Comparison of ENCODE assay signal across 9 cellular contexts in the genomic region with DNA sequence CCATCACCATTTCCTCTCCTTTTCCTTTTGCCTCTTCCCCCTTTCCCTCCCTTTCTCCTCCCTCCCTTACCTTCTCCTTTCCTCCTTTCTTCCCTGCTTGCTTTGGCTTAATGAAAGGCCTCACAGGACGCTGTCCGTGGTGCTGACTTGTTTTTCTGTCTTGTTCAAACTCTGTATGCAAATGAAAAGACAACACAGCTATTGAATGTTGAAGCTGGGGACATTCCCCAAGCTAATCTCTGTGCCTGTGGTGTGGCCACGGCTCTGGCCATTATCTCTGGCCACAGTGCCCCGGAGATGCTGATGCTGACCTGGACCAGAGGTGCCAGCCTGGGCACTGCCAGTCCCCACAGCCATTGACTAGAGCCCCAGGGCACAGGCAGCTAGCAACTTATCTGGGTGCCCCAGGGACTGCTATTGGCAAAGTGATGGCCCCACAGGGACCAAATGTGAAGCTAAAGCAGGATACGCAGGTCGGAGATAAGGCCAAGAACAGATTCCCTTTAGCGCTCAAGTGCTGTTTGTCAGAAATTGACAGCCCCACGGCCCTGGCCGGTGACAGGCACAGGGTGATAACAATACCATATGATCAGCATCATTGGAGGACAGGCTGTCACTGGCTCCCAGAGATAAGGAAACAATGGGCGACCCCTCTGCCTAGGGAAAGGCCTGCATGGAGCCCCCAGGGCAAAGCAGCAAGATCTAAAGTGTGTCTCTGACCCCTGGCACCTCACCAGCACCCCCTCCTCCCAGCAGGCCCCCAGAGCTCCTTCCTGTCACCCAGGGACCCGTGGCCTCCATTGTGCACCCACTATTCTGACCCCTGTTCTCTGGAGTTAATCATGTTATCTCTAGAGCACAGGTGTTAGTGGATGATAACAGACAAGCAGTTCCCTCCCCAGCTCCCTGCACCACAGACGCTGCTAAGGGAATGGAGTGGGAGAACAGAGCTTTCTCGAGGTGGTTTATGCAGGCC. TPM values are rescaled to one million over a fixed set of nuclear protein-coding genes. Genes with fewer than 3 reads are reported as not detected.
A peak's percentile ranks its signal among the peaks of the same experiment; 100 is the strongest.
DNase-seq lines count a peak whose midpoint lies in the region; ATAC-seq, FAIRE-seq and TF ChIP-seq lines count a peak whose summit lies in the region.
"Had no signal": no experiment of that assay in that cellular context is flagged by ENCODE, and none has a peak within 500 bp of the region (broad histone marks: within the 10 kb centered on the region; RNA-seq: fewer than 3 reads in every experiment).

No MANE protein-coding gene starts in this region.

- H3K9ac ChIP-seq in K562 (ENCODE audit: insufficient read depth in 1 of 2, low read depth in 2 of 2, low read length in 2 of 2): no peak overlapping the region
- no peak overlapping the region for H3K9ac ChIP-seq in HepG2 (ENCODE audit: insufficient read depth, low read depth, low read length)
- H3K9ac ChIP-seq: BLaER1 treated with 17β-estradiol and CSF1 and Interleukin-3, amounts not matched to agents 10 nM and 100 nM had no signal

- TF ChIP-seq CTCF in K562 (IDR thresholded peaks at IDR 0.05 in 2 of 3, conservative IDR thresholded peaks at IDR 0.05 in 1 of 3; ENCODE audit: insufficient read depth in 2 of 3, low read depth in 1 of 3, low read length in 3 of 3) (no peak), HepG2 (CRISPR knock-in tag; IDR thresholded peaks at IDR 0.05) (no peak)

- H3K4me2 ChIP-seq in K562 (ENCODE audit: insufficient read depth, low read length) (no peak overlapping the region), HepG2 (ENCODE audit: low read depth, low read length) (no peak overlapping the region)

- no peak for TF ChIP-seq RAD21 in K562 (CRISPR knock-in tag; conservative IDR thresholded peaks at IDR 0.05 in 1 of 2, IDR thresholded peaks at IDR 0.05 in 1 of 2)
- TF ChIP-seq RAD21 in HepG2 (CRISPR knock-in tag; IDR thresholded peaks at IDR 0.05): no peak

- 0% methylated on average over 13 of the region's 13 CpGs for WGBS in K562 (ENCODE audit: insufficient coverage, low coverage, missing lambda C conversion rate)
- WGBS in HepG2 (ENCODE audit: low lambda C conversion rate): 16% methylated on average over 13 of the region's 13 CpGs

- H4K20me1 ChIP-seq in K562 (replicated peaks; ENCODE audit: control insufficient read depth, insufficient read depth, low read length) (peaks cover 21% of the 10 kb centered on the region), HepG2 (ENCODE audit: insufficient read depth, low read length) (no peaks in the 10 kb centered on the region)

- BruUV-seq in K562 (replicated peaks; lab: Mats Ljungman, UMichigan): no TSS peak
- no TSS peak for BruUV-seq in HepG2 (replicated peaks; lab: Mats Ljungman, UMichigan)

- peaks cover 11 to 13% of the 10 kb centered on the region in 2 experiments; a peak in 4 of 5 replicates for H3K4me1 ChIP-seq in K562 (replicated peaks in 1 of 2; ENCODE audit: control insufficient read depth in 2 of 2, insufficient read depth in 2 of 2, low read length in 2 of 2)
- no peaks in the 10 kb centered on the region for H3K4me1 ChIP-seq in HepG2 (ENCODE audit: insufficient read depth, low read length)

- H3K27ac ChIP-seq in K562 (ENCODE audit: extremely low read depth, low read depth, low read length) (no peak overlapping the region), HepG2 (ENCODE audit: extremely low read length, insufficient read depth, low read length) (no peak overlapping the region)
- H3K27ac ChIP-seq: BLaER1 treated with 17β-estradiol and CSF1 and Interleukin-3, amounts not matched to agents 10 nM and 100 nM had no signal

- POLR2A ChIA-PET in K562 (lab: Yijun Ruan, JAX) (interaction anchor here (0.6 to 2.4 kb wide), 9 partner anchors 10 to 33 kb away, joined by 3 to 11 read pairs (median 5); no protein-coding TSS in a partner anchor), HepG2 (lab: Yijun Ruan, JAX) (no interaction called here)

- no peaks in the 10 kb centered on the region for H3K9me1 ChIP-seq in K562 (ENCODE audit: control insufficient read depth, insufficient read depth, low read length)

- no peaks in the 10 kb centered on the region for H3K36me3 ChIP-seq in K562 (ENCODE audit: control insufficient read depth, insufficient read depth, low read length)
- H3K36me3 ChIP-seq in HepG2 (replicated peaks in 1 of 2; ENCODE audit: control insufficient read depth in 1 of 2, insufficient read depth in 2 of 2, low read length in 2 of 2): no peaks in the 10 kb centered on the region
- H3K36me3 ChIP-seq: BLaER1 treated with 17β-estradiol and CSF1 and Interleukin-3, amounts not matched to agents 10 nM and 100 nM had no signal

- in situ Hi-C loops in K562 (cut with MboI) (no loop called here), HepG2 (cut with HindIII; ENCODE audit: extremely low pct_ligation_motif_present, low pct_unique_long_range_greater_than_20kb) (no loop called here)

- H3K79me2 ChIP-seq in K562 (ENCODE audit: control insufficient read depth, insufficient read depth, low read length): no peaks in the 10 kb centered on the region
- H3K79me2 ChIP-seq in HepG2 (ENCODE audit: insufficient read depth, low read length): no peaks in the 10 kb centered on the region

- CTCF ChIA-PET in K562 (lab: Yijun Ruan, JAX; ENCODE audit: low intra/inter-chr PET ratio): no interaction called here
- CTCF ChIA-PET in HepG2 (lab: Yijun Ruan, JAX; ENCODE audit: low intra/inter-chr PET ratio, low total read pairs): no interaction called here

- TF ChIP-seq EP300 in K562 (IDR thresholded peaks at IDR 0.05; ENCODE audit: low read length) (peak; percentile 64), HepG2 (IDR thresholded peaks at IDR 0.05; ENCODE audit: low read depth in 2 of 2, low read length in 2 of 2) (no peak), HepG2 (CRISPR knock-in tag; IDR thresholded peaks at IDR 0.05; ENCODE audit: borderline replicate concordance) (no peak)

- ATAC-seq in SK-N-SH treated with all-trans-retinoic acid at 6 μM for 48 hours (peak; percentile 68), K562 (peak; percentile 85), HepG2 (peak; percentile 74), GM18907 (IDR thresholded peaks at IDR 0.05; ENCODE audit: unreplicated experiment) (no peak), HG02763 (IDR thresholded peaks at IDR 0.05; ENCODE audit: unreplicated experiment) (no peak)

- H3K27me3 ChIP-seq in K562 (ENCODE audit: control insufficient read depth in 2 of 2, insufficient read depth in 2 of 2, low read length in 2 of 2): peaks cover 16 to 17% of the 10 kb centered on the region in 2 experiments
- peaks cover 0 to 13% of the 10 kb centered on the region in 2 experiments; a peak in 2 of 5 replicates for H3K27me3 ChIP-seq in HepG2 (ENCODE audit: control insufficient read depth in 1 of 2, insufficient read depth in 2 of 2, low read length in 2 of 2)

- H3K9me3 ChIP-seq in K562 (replicated peaks; ENCODE audit: control insufficient read depth, insufficient read depth, low read depth, low read length) (no peaks in the 10 kb centered on the region), HepG2 (ENCODE audit: low read length) (no peaks in the 10 kb centered on the region)
- H3K9me3 ChIP-seq: BLaER1 treated with 17β-estradiol and CSF1 and Interleukin-3, amounts not matched to agents 10 nM and 100 nM had no signal

- intact Hi-C loops in K562 (cut with micrococcal nuclease) (no loop called here), HepG2 (cut with micrococcal nuclease; ENCODE audit: unreplicated experiment) (no loop called here)

- H2AFZ ChIP-seq in K562 (ENCODE audit: low read depth, low read length): no peak overlapping the region
- no peak overlapping the region for H2AFZ ChIP-seq in HepG2 (ENCODE audit: low read length)

- TF ChIP-seq POLR2A in K562 (conservative IDR thresholded peaks at IDR 0.05) (no peak), HepG2 (IDR thresholded peaks at IDR 0.05; ENCODE audit: insufficient read depth in 1 of 2, low read depth in 2 of 2, low read length in 2 of 2) (no peak)

- DNase-seq in activated CD4-positive, alpha-beta T cell treated with anti-CD3 and anti-CD28 coated beads for 24 hours (ENCODE audit: low read depth in 2 of 2): peak; percentile 19 to 25
- no peak for DNase-seq in activated CD4-positive, alpha-beta T cell treated with anti-CD3 and anti-CD28 coated beads for 1 hour
- peak; percentile 68 to 86 (median 79) for DNase-seq in K562 (ENCODE audit: extremely low read depth in 1 of 4, low spot score in 3 of 4)
- DNase-seq in HepG2 (ENCODE audit: low spot score): peak; percentile 74
- DNase-seq in superior temporal gyrus (ENCODE audit: extremely low spot score): peak; percentile 75

- H3K4me3 ChIP-seq in K562 (no peak overlapping the region), HepG2 (replicated peaks in 1 of 3; ENCODE audit: insufficient read depth in 1 of 3, low read depth in 2 of 3, low read length in 3 of 3) (no peak overlapping the region)
- H3K4me3 ChIP-seq: BLaER1 treated with 17β-estradiol and CSF1 and Interleukin-3, amounts not matched to agents 10 nM and 100 nM had no signal

- FAIRE-seq in K562 (lab: Jason Lieb, UNC) (peak; percentile 94), HepG2 (lab: Jason Lieb, UNC) (peak; percentile 87)

RNA-seq across cellular contexts. Expression of gene SLC32A1, which starts 31.6 kb away (rescaled TPM):
- 0.16 TPM in 1 of 2 replicates, not detected in the other for total RNA-seq in K562 (2011; cell fraction: chromatin; rRNA removed; ENCODE audit: low replicate concordance)
- total RNA-seq in K562 (2011; cell fraction: nucleolus; rRNA removed): not detected in 2 replicates
- 0.23 TPM in 1 of 2 replicates, not detected in the other for total RNA-seq in K562 (2011; cell fraction: nucleoplasm; rRNA removed)
- total RNA-seq in K562 (2014; rRNA removed) (not detected in 2 replicates), K562 (2014; rRNA removed; fragmentation: Illumina TruSeq; extraction: Trizol) (not detected in 2 replicates), K562 (2015; rRNA removed; fragmentation: Illumina TruSeq; extraction: Trizol) (not detected in 2 replicates), K562 (2021) (not detected in 2 replicates), HepG2 (2016; rRNA removed; fragmentation: Illumina TruSeq; extraction: Trizol) (not detected in 2 replicates)
- polyA plus RNA-seq in K562 (2011; rRNA removed) (not detected in 2 replicates), K562 (2014; fragmentation: Illumina TruSeq; extraction: Trizol) (not detected in 2 replicates), K562 (2014; fragmentation: Nextera tagmentation; extraction: Ambion mirVana) (not detected), K562 (2014; rRNA removed) (not detected in 2 replicates), HepG2 (2011; rRNA removed) (not detected in 2 replicates)
- polyA plus RNA-seq in K562 (2011; cell fraction: cytosol; rRNA removed): not detected in 2 replicates
- polyA plus RNA-seq in K562 (2011; cell fraction: nucleus; rRNA removed): not detected in 2 replicates
- not detected in 2 replicates for polyA plus RNA-seq in K562 (2012)
- not detected in 2 replicates for polyA minus RNA-seq in K562 (2011; rRNA and poly(A)+ RNA removed)
- polyA minus RNA-seq in K562 (2011; cell fraction: cytosol; rRNA and poly(A)+ RNA removed): not detected in 2 replicates
- polyA minus RNA-seq in K562 (2011; cell fraction: nucleus; rRNA and poly(A)+ RNA removed): not detected in 2 replicates
- total RNA-seq in HepG2 (2016; cell fraction: cytosol; rRNA removed; fragmentation: Illumina TruSeq; extraction: Trizol; ENCODE audit: low read depth): not detected in 2 replicates
- total RNA-seq in HepG2 (2016; cell fraction: insoluble cytoplasmic fraction; rRNA removed; fragmentation: Illumina TruSeq; extraction: Trizol): not detected in 2 replicates
- total RNA-seq in HepG2 (2016; cell fraction: membrane; rRNA removed; fragmentation: Illumina TruSeq; extraction: Trizol): not detected in 2 replicates
- total RNA-seq in HepG2 (2016; cell fraction: nucleus; rRNA removed; fragmentation: Illumina TruSeq; extraction: Trizol): not detected in 2 replicates
- not detected in 2 replicates for polyA plus RNA-seq in HepG2 (2011; cell fraction: cytosol; rRNA removed)
- polyA plus RNA-seq in HepG2 (2011; cell fraction: nucleus; rRNA removed): not detected in 2 replicates
- polyA plus RNA-seq in HepG2 (2012): not detected in 2 replicates
- polyA plus RNA-seq in HepG2 (2016; cell fraction: cytosol; fragmentation: Illumina TruSeq; extraction: Trizol; ENCODE audit: low read depth): not detected in 2 replicates
- not detected in 2 replicates for polyA plus RNA-seq in HepG2 (2016; cell fraction: insoluble cytoplasmic fraction; fragmentation: Illumina TruSeq; extraction: Trizol; ENCODE audit: low read depth)
- polyA plus RNA-seq in HepG2 (2016; cell fraction: membrane; fragmentation: Illumina TruSeq; extraction: Trizol; ENCODE audit: low read depth): not detected in 2 replicates
- not detected in 2 replicates for polyA plus RNA-seq in HepG2 (2016; cell fraction: nucleus; fragmentation: Illumina TruSeq; extraction: Trizol; ENCODE audit: insufficient read depth, low read depth)
- not detected in 2 replicates for polyA minus RNA-seq in HepG2 (2011; rRNA and poly(A)+ RNA removed; ENCODE audit: low replicate concordance)
- not detected in 2 replicates for polyA minus RNA-seq in HepG2 (2011; cell fraction: cytosol; rRNA and poly(A)+ RNA removed)
- polyA minus RNA-seq in HepG2 (2011; cell fraction: nucleus; rRNA and poly(A)+ RNA removed): not detected in 2 replicates

RNA-seq across cellular contexts. Expression of gene ACTR5, which starts 55.5 kb away (rescaled TPM):
- total RNA-seq in K562 (2011; cell fraction: chromatin; rRNA removed; ENCODE audit: low replicate concordance): 11.8 and 15.9 TPM in 2 replicates
- total RNA-seq in K562 (2011; cell fraction: nucleolus; rRNA removed): 12.8 and 14.1 TPM in 2 replicates
- total RNA-seq in K562 (2011; cell fraction: nucleoplasm; rRNA removed): 7.4 and 11.3 TPM in 2 replicates
- 14.0 and 14.5 TPM in 2 replicates for total RNA-seq in K562 (2014; rRNA removed)
- total RNA-seq in K562 (2014; rRNA removed; fragmentation: Illumina TruSeq; extraction: Trizol): 9.5 and 10.0 TPM in 2 replicates
- total RNA-seq in K562 (2015; rRNA removed; fragmentation: Illumina TruSeq; extraction: Trizol): 11.4 and 12.0 TPM in 2 replicates
- 13.5 and 14.8 TPM in 2 replicates for total RNA-seq in K562 (2021)
- polyA plus RNA-seq in K562 (2011; rRNA removed): 18.3 and 18.8 TPM in 2 replicates
- 10.7 and 12.8 TPM in 2 replicates for polyA plus RNA-seq in K562 (2011; cell fraction: cytosol; rRNA removed)
- 54.9 and 59.6 TPM in 2 replicates for polyA plus RNA-seq in K562 (2011; cell fraction: nucleus; rRNA removed)
- polyA plus RNA-seq in K562 (2012): 9.3 and 10.8 TPM in 2 replicates
- 10.2 and 12.9 TPM in 2 replicates for polyA plus RNA-seq in K562 (2014; fragmentation: Illumina TruSeq; extraction: Trizol)
- polyA plus RNA-seq in K562 (2014; fragmentation: Nextera tagmentation; extraction: Ambion mirVana): 1 to 10 TPM in 1 of 2 experiments, under 1 TPM in 1; 0.93 to 1.8 TPM
- 17.7 and 17.9 TPM in 2 replicates for polyA plus RNA-seq in K562 (2014; rRNA removed)
- 10.3 and 11.8 TPM in 2 replicates for polyA minus RNA-seq in K562 (2011; rRNA and poly(A)+ RNA removed)
- polyA minus RNA-seq in K562 (2011; cell fraction: cytosol; rRNA and poly(A)+ RNA removed): 6.7 and 9.8 TPM in 2 replicates
- 18.0 and 22.7 TPM in 2 replicates for polyA minus RNA-seq in K562 (2011; cell fraction: nucleus; rRNA and poly(A)+ RNA removed)
- 20.5 and 22.0 TPM in 2 replicates for total RNA-seq in HepG2 (2016; rRNA removed; fragmentation: Illumina TruSeq; extraction: Trizol)
- 1.4 and 2.3 TPM in 2 replicates for total RNA-seq in HepG2 (2016; cell fraction: cytosol; rRNA removed; fragmentation: Illumina TruSeq; extraction: Trizol; ENCODE audit: low read depth)
- 20.8 and 23.2 TPM in 2 replicates for total RNA-seq in HepG2 (2016; cell fraction: insoluble cytoplasmic fraction; rRNA removed; fragmentation: Illumina TruSeq; extraction: Trizol)
- total RNA-seq in HepG2 (2016; cell fraction: membrane; rRNA removed; fragmentation: Illumina TruSeq; extraction: Trizol): 4.9 and 5.2 TPM in 2 replicates
- 19.7 and 20.2 TPM in 2 replicates for total RNA-seq in HepG2 (2016; cell fraction: nucleus; rRNA removed; fragmentation: Illumina TruSeq; extraction: Trizol)
- 19.5 and 21.2 TPM in 2 replicates for polyA plus RNA-seq in HepG2 (2011; rRNA removed)
- 10.3 and 11.2 TPM in 2 replicates for polyA plus RNA-seq in HepG2 (2011; cell fraction: cytosol; rRNA removed)
- 59.7 and 75.5 TPM in 2 replicates for polyA plus RNA-seq in HepG2 (2011; cell fraction: nucleus; rRNA removed)
- 11.5 and 13.6 TPM in 2 replicates for polyA plus RNA-seq in HepG2 (2012)
- polyA plus RNA-seq in HepG2 (2016; cell fraction: cytosol; fragmentation: Illumina TruSeq; extraction: Trizol; ENCODE audit: low read depth): 0.74 and 1.3 TPM in 2 replicates
- polyA plus RNA-seq in HepG2 (2016; cell fraction: insoluble cytoplasmic fraction; fragmentation: Illumina TruSeq; extraction: Trizol; ENCODE audit: low read depth): 17.2 and 18.6 TPM in 2 replicates
- 2.2 and 2.4 TPM in 2 replicates for polyA plus RNA-seq in HepG2 (2016; cell fraction: membrane; fragmentation: Illumina TruSeq; extraction: Trizol; ENCODE audit: low read depth)
- 28.1 and 28.5 TPM in 2 replicates for polyA plus RNA-seq in HepG2 (2016; cell fraction: nucleus; fragmentation: Illumina TruSeq; extraction: Trizol; ENCODE audit: insufficient read depth, low read depth)
- 14.3 and 18.0 TPM in 2 replicates for polyA minus RNA-seq in HepG2 (2011; rRNA and poly(A)+ RNA removed; ENCODE audit: low replicate concordance)
- polyA minus RNA-seq in HepG2 (2011; cell fraction: cytosol; rRNA and poly(A)+ RNA removed): 6.7 and 7.3 TPM in 2 replicates
- polyA minus RNA-seq in HepG2 (2011; cell fraction: nucleus; rRNA and poly(A)+ RNA removed): 25.9 and 33.6 TPM in 2 replicates

Comparison
In these comparisons a context has a peak if more than half of its experiments do, and no peak if none do; other contexts are left out.
1. ATAC-seq: peak in SK-N-SH treated with all-trans-retinoic acid at 6 μM for 48 hours (single experiment), K562 (single experiment) and HepG2 (single experiment); none in GM18907 (single experiment) and HG02763 (single experiment).